25 cellular contexts compared by ENCODE assay signal in genomic region chr19:47885067-47885463, GRCh38. TPM values are rescaled to one million over a fixed set of nuclear protein-coding genes. Genes with fewer than 3 reads are reported as not detected.
"Had no signal": no experiment of that assay in that cellular context is flagged by ENCODE, and none has a peak within 500 bp of the region (broad histone marks: within the 10 kb centered on the region; RNA-seq: fewer than 3 reads in every experiment).

No MANE protein-coding gene starts in this region.

- H3K4me3 Mint-ChIP-seq: activated CD4-positive, alpha-beta memory T cell treated with anti-CD3 and anti-CD28 coated beads for 36 hours; activated T-helper 1 cell treated with anti-CD3 and anti-CD28 coated beads, Interleukin-12 subunit alpha, Interleukin-12 subunit beta, Interleukin-2, Interleukin-4 antibody, amounts not matched to agents 30 ng/mL and 10 ng/mL and 1 ng/mL, durations not matched to agents 14 hours and 24 hours and 36 hours; central memory CD8-positive, alpha-beta T cell; natural killer cell; stimulated activated memory B cell treated with anti-CD40 and anti-IgM and Interleukin-4, amounts not matched to agents 10 μg/mL and 1 μg/mL and 100 μg/mL, for 72 hours had no signal

- H3K27ac Mint-ChIP-seq: activated CD4-positive, alpha-beta memory T cell treated with anti-CD3 and anti-CD28 coated beads for 36 hours; activated naive CD4-positive, alpha-beta T cell treated with anti-CD3 and anti-CD28 coated beads, Interleukin-2, amount 50 U/mL, for 72 hours; activated T-helper 1 cell treated with anti-CD3 and anti-CD28 coated beads, Interleukin-12 subunit alpha, Interleukin-12 subunit beta, Interleukin-2, Interleukin-4 antibody, amounts not matched to agents 30 ng/mL and 10 ng/mL and 1 ng/mL, durations not matched to agents 14 hours and 24 hours and 36 hours; natural killer cell; stimulated activated memory B cell treated with anti-CD40 and anti-IgM and Interleukin-4, amounts not matched to agents 10 μg/mL and 1 μg/mL and 100 μg/mL, for 72 hours had no signal

- H3K9me3 ChIP-seq: esophagus muscularis mucosa, left ventricle myocardium inferior, psoas muscle, right atrium auricular region, upper lobe of left lung had no signal

- ATAC-seq: activated naive CD4-positive, alpha-beta T cell treated with anti-CD3 and anti-CD28 coated beads, Interleukin-2, amount 50 U/mL, for 72 hours; natural killer cell; psoas muscle; stimulated activated memory B cell treated with anti-CD40 and anti-IgM and Interleukin-4, amounts not matched to agents 10 μg/mL and 1 μg/mL and 100 μg/mL, for 72 hours had no signal

- H3K4me1 ChIP-seq: esophagus muscularis mucosa, left ventricle myocardium inferior, psoas muscle, right atrium auricular region, upper lobe of left lung had no signal

- H3K27ac ChIP-seq: esophagus muscularis mucosa, left ventricle myocardium inferior, psoas muscle, right atrium auricular region, skin epidermis, upper lobe of left lung had no signal

- DNase-seq: activated CD4-positive, alpha-beta memory T cell treated with anti-CD3 and anti-CD28 coated beads for 36 hours; activated CD4-positive, alpha-beta T cell treated with anti-CD3 and anti-CD28 coated beads for 48 hours; glutamatergic neuron; hippocampal formation; kidney glomerular epithelial cell; left ventricle myocardium inferior; midbrain; natural killer cell; psoas muscle; stimulated activated CD4-positive, alpha-beta T cell treated with anti-CD3 and anti-CD28 coated beads, Interleukin-15, amount 100 ng/mL, for 24 hours; upper lobe of left lung had no signal

- H3K4me3 ChIP-seq: esophagus muscularis mucosa, left ventricle myocardium inferior, psoas muscle, right atrium auricular region, skin epidermis, upper lobe of left lung had no signal

- H3K9me3 Mint-ChIP-seq: activated CD4-positive, alpha-beta memory T cell treated with anti-CD3 and anti-CD28 coated beads for 36 hours; activated naive CD4-positive, alpha-beta T cell treated with anti-CD3 and anti-CD28 coated beads, Interleukin-2, amount 50 U/mL, for 72 hours; activated T-helper 1 cell treated with anti-CD3 and anti-CD28 coated beads, Interleukin-12 subunit alpha, Interleukin-12 subunit beta, Interleukin-2, Interleukin-4 antibody, amounts not matched to agents 30 ng/mL and 10 ng/mL and 1 ng/mL, durations not matched to agents 14 hours and 24 hours and 36 hours; central memory CD8-positive, alpha-beta T cell; natural killer cell; stimulated activated memory B cell treated with anti-CD40 and anti-IgM and Interleukin-4, amounts not matched to agents 10 μg/mL and 1 μg/mL and 100 μg/mL, for 72 hours had no signal

- H3K36me3 Mint-ChIP-seq: activated CD4-positive, alpha-beta memory T cell treated with anti-CD3 and anti-CD28 coated beads for 36 hours; activated naive CD4-positive, alpha-beta T cell treated with anti-CD3 and anti-CD28 coated beads, Interleukin-2, amount 50 U/mL, for 72 hours; natural killer cell; stimulated activated memory B cell treated with anti-CD40 and anti-IgM and Interleukin-4, amounts not matched to agents 10 μg/mL and 1 μg/mL and 100 μg/mL, for 72 hours had no signal

- H3K27me3 ChIP-seq: right atrium auricular region, upper lobe of left lung had no signal

- H3K36me3 ChIP-seq: esophagus muscularis mucosa, left ventricle myocardium inferior, right atrium auricular region, upper lobe of left lung had no signal

- H3K4me1 Mint-ChIP-seq: central memory CD8-positive, alpha-beta T cell; natural killer cell; stimulated activated memory B cell treated with anti-CD40 and anti-IgM and Interleukin-4, amounts not matched to agents 10 μg/mL and 1 μg/mL and 100 μg/mL, for 72 hours had no signal

RNA-seq across cellular contexts. Expression of gene SULT2A1, which starts 1.1 kb away (rescaled TPM):
- total RNA-seq: activated CD4-positive, alpha-beta memory T cell treated with anti-CD3 and anti-CD28 coated beads for 36 hours; activated naive CD4-positive, alpha-beta T cell treated with anti-CD3 and anti-CD28 coated beads, Interleukin-2, amount 50 U/mL, for 72 hours; activated T-helper 1 cell treated with anti-CD3 and anti-CD28 coated beads, Interleukin-12 subunit alpha, Interleukin-12 subunit beta, Interleukin-2, Interleukin-4 antibody, amounts not matched to agents 30 ng/mL and 10 ng/mL and 1 ng/mL, durations not matched to agents 14 hours and 24 hours and 36 hours; astrocyte; dermis microvascular lymphatic vessel endothelial cell; esophagus muscularis mucosa; frontal cortex; left ventricle myocardium inferior; natural killer cell; osteocyte; psoas muscle; right atrium auricular region; T-helper 2 cell treated with Interferon-gamma antibody and Interleukin-4, amounts not matched to agents 100 ng/mL and 5 ng/mL, for 36 hours; temporal lobe had no signal
- polyA plus RNA-seq: psoas muscle had no signal

RNA-seq across cellular contexts. Expression of gene TPRX2, which starts 26.0 kb away (rescaled TPM):
- total RNA-seq: activated CD4-positive, alpha-beta memory T cell treated with anti-CD3 and anti-CD28 coated beads for 36 hours; activated naive CD4-positive, alpha-beta T cell treated with anti-CD3 and anti-CD28 coated beads, Interleukin-2, amount 50 U/mL, for 72 hours; activated T-helper 1 cell treated with anti-CD3 and anti-CD28 coated beads, Interleukin-12 subunit alpha, Interleukin-12 subunit beta, Interleukin-2, Interleukin-4 antibody, amounts not matched to agents 30 ng/mL and 10 ng/mL and 1 ng/mL, durations not matched to agents 14 hours and 24 hours and 36 hours; astrocyte; dermis microvascular lymphatic vessel endothelial cell; esophagus muscularis mucosa; frontal cortex; left ventricle myocardium inferior; natural killer cell; osteocyte; psoas muscle; right atrium auricular region; T-helper 2 cell treated with Interferon-gamma antibody and Interleukin-4, amounts not matched to agents 100 ng/mL and 5 ng/mL, for 36 hours; temporal lobe; upper lobe of left lung had no signal
- polyA plus RNA-seq: adipose tissue, psoas muscle had no signal
